Comparison of ENCODE assay signal across 17 cellular contexts in the genomic region with DNA sequence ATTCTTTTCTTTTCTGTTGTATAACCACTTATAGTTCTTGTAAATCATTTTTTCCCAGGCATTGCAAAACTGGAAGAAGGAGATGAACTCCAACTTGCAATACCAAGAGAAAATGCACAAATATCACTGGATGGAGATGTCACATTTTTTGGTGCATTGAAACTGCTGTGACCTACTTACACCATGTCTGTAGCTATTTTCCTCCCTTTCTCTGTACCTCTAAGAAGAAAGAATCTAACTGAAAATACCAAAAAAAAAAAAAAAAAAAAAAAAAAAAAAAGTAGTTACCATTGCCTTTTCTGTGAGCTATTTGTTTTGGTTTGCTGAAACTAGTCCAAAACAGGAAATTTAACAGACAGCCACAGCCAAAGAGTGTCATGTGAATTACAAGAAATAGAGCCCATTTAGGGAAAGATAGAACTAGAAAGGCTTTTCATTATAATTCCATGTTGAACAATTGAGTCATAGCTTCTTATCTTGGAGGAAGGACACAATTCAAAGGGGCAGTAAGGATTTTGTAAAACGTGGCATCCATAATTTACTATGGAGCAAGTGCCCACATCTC. TPM values are rescaled to one million over a fixed set of nuclear protein-coding genes. Genes with fewer than 3 reads are reported as not detected.
DNase-seq lines count a peak whose midpoint lies in the region; ATAC-seq and TF ChIP-seq lines count a peak whose summit lies in the region.
"Had no signal": no experiment of that assay in that cellular context is flagged by ENCODE, and none has a peak within 500 bp of the region (broad histone marks: within the 10 kb centered on the region; RNA-seq: fewer than 3 reads in every experiment).

No MANE protein-coding gene starts in this region.

- intact Hi-C loops in CD8-positive, alpha-beta T cell (cut with DNase I, micrococcal nuclease) = no loop called here
- intact Hi-C loops in sciatic nerve (cut with DNase I) = no loop called here

- H3K4me1 Mint-ChIP-seq in CD8-positive, alpha-beta T cell (ENCODE audit: low read depth) = peaks cover 12% of the 10 kb centered on the region
- peaks cover 14% of the 10 kb centered on the region for H3K4me1 Mint-ChIP-seq in T-helper 1 cell treated with Interleukin-12 subunit alpha and Interleukin-12 subunit beta and Interleukin-4 antibody, amounts not matched to agents 30 μg/mL and 1 μg/mL, for 36 hours (ENCODE audit: low read depth)
- H3K4me1 Mint-ChIP-seq: B cell had no signal

- no peaks in the 10 kb centered on the region for H3K36me3 ChIP-seq in CD8-positive, alpha-beta T cell (ENCODE audit: insufficient read depth, low read length)
- H3K36me3 ChIP-seq in effector memory CD4-positive, alpha-beta T cell (ENCODE audit: control insufficient read depth, insufficient read depth, low read length) = no peaks in the 10 kb centered on the region
- no peaks in the 10 kb centered on the region for H3K36me3 ChIP-seq in SJCRH30
- H3K36me3 ChIP-seq: Peyer's patch had no signal

- H3K27ac ChIP-seq in CD8-positive, alpha-beta T cell (ENCODE audit: low read depth, low read length) = no peak overlapping the region
- peak overlapping the region; percentile 13 for H3K27ac ChIP-seq in effector memory CD4-positive, alpha-beta T cell (ENCODE audit: insufficient read depth, low read length, poor library complexity, severe bottlenecking)
- no peak overlapping the region for H3K27ac ChIP-seq in SJCRH30
- H3K27ac ChIP-seq: KMS-11, Peyer's patch had no signal

- H3K4me3 Mint-ChIP-seq in CD8-positive, alpha-beta T cell = no peak overlapping the region
- peak overlapping the region; percentile 59 for H3K4me3 Mint-ChIP-seq in T-helper 1 cell treated with Interleukin-12 subunit alpha and Interleukin-12 subunit beta and Interleukin-4 antibody, amounts not matched to agents 30 μg/mL and 1 μg/mL, for 36 hours
- H3K4me3 Mint-ChIP-seq: B cell had no signal

- H3K27me3 ChIP-seq in CD8-positive, alpha-beta T cell (ENCODE audit: insufficient read depth, low read length) = no peaks in the 10 kb centered on the region
- no peaks in the 10 kb centered on the region for H3K27me3 ChIP-seq in effector memory CD4-positive, alpha-beta T cell (replicated peaks; ENCODE audit: control insufficient read depth, insufficient read depth, low read length, poor library complexity, severe bottlenecking)
- no peaks in the 10 kb centered on the region for H3K27me3 ChIP-seq in SJCRH30
- H3K27me3 ChIP-seq: Peyer's patch had no signal

- DNase-seq in CD8-positive, alpha-beta T cell = no peak
- no peak for DNase-seq in effector memory CD4-positive, alpha-beta T cell
- peak; percentile 46 for DNase-seq in pons (ENCODE audit: low spot score)
- no peak for DNase-seq in effector CD4-positive, alpha-beta T cell
- no peak for DNase-seq in sciatic nerve (ENCODE audit: low spot score)
- DNase-seq in SJCRH30 = no peak
- DNase-seq: DMS 273 treated with DMSO at 0.1 percent for 48 hours, H7, NCI-H1105, NCI-H187 treated with DMSO at 0.1 percent for 48 hours, NCI-H82, Peyer's patch, Right ventricle myocardium superior had no signal

- peak overlapping the region; percentile 8 for H3K27ac Mint-ChIP-seq in CD8-positive, alpha-beta T cell
- peak overlapping the region; percentile 74 for H3K27ac Mint-ChIP-seq in T-helper 1 cell treated with Interleukin-12 subunit alpha and Interleukin-12 subunit beta and Interleukin-4 antibody, amounts not matched to agents 30 μg/mL and 1 μg/mL, for 36 hours
- H3K27ac Mint-ChIP-seq: B cell had no signal

- POLR2A ChIA-PET in CD8-positive, alpha-beta T cell (lab: Charles Lee) = no interaction called here

- CTCF ChIA-PET in CD8-positive, alpha-beta T cell (lab: Charles Lee) = no interaction called here

- H3K4me1 ChIP-seq in CD8-positive, alpha-beta T cell (ENCODE audit: insufficient read depth, low read length) = no peaks in the 10 kb centered on the region
- H3K4me1 ChIP-seq in effector memory CD4-positive, alpha-beta T cell (ENCODE audit: control insufficient read depth, insufficient read depth, low read length, poor library complexity, severe bottlenecking) = peaks cover 6% of the 10 kb centered on the region
- no peaks in the 10 kb centered on the region for H3K4me1 ChIP-seq in SJCRH30

- H3K27me3 Mint-ChIP-seq in CD8-positive, alpha-beta T cell (ENCODE audit: low read depth) = no peaks in the 10 kb centered on the region
- no peaks in the 10 kb centered on the region for H3K27me3 Mint-ChIP-seq in T-helper 1 cell treated with Interleukin-12 subunit alpha and Interleukin-12 subunit beta and Interleukin-4 antibody, amounts not matched to agents 30 μg/mL and 1 μg/mL, for 36 hours (ENCODE audit: low read depth)
- H3K27me3 Mint-ChIP-seq: B cell had no signal

- TF ChIP-seq CTCF in CD8-positive, alpha-beta T cell (IDR thresholded peaks at IDR 0.05) = no peak

- peaks cover 2% of the 10 kb centered on the region for H3K36me3 Mint-ChIP-seq in CD8-positive, alpha-beta T cell
- H3K36me3 Mint-ChIP-seq in T-helper 1 cell treated with Interleukin-12 subunit alpha and Interleukin-12 subunit beta and Interleukin-4 antibody, amounts not matched to agents 30 μg/mL and 1 μg/mL, for 36 hours (ENCODE audit: low read depth) = peaks cover 18% of the 10 kb centered on the region

- peak; percentile 49 for ATAC-seq in CD8-positive, alpha-beta T cell
- no peak for ATAC-seq in sciatic nerve
- ATAC-seq: HepG2 had no signal

- H3K9me3 Mint-ChIP-seq in CD8-positive, alpha-beta T cell = peaks cover 6% of the 10 kb centered on the region
- peaks cover 5% of the 10 kb centered on the region for H3K9me3 Mint-ChIP-seq in T-helper 1 cell treated with Interleukin-12 subunit alpha and Interleukin-12 subunit beta and Interleukin-4 antibody, amounts not matched to agents 30 μg/mL and 1 μg/mL, for 36 hours

- H3K9me3 ChIP-seq in CD8-positive, alpha-beta T cell (ENCODE audit: low read length) = no peaks in the 10 kb centered on the region
- H3K9me3 ChIP-seq in effector memory CD4-positive, alpha-beta T cell (ENCODE audit: control insufficient read depth, low read length) = no peaks in the 10 kb centered on the region
- H3K9me3 ChIP-seq in SJCRH30 (replicated peaks) = no peaks in the 10 kb centered on the region
- H3K9me3 ChIP-seq: Peyer's patch had no signal

- H3K4me3 ChIP-seq in CD8-positive, alpha-beta T cell (ENCODE audit: low read depth, low read length) = no peak overlapping the region
- H3K4me3 ChIP-seq in effector memory CD4-positive, alpha-beta T cell (ENCODE audit: insufficient read depth, low read depth, low read length, poor library complexity, severe bottlenecking) = no peak overlapping the region
- no peak overlapping the region for H3K4me3 ChIP-seq in SJCRH30
- H3K4me3 ChIP-seq: Peyer's patch had no signal

RNA-seq across cellular contexts. Expression of a gene that starts 37.3 kb away (rescaled TPM):
- total RNA-seq in CD8-positive, alpha-beta T cell = 1 to 10 TPM in 1 of 2 experiments, under 1 TPM in 1; 0.98 to 1.3 TPM
- 12.3 TPM for total RNA-seq in sciatic nerve
- 0.13 and 0.49 TPM in 2 replicates for total RNA-seq in SJCRH30 (2014; rRNA removed; shearing (Covaris generic))
